Comparison of ENCODE assay signal across 8 cellular contexts in the genomic region with DNA sequence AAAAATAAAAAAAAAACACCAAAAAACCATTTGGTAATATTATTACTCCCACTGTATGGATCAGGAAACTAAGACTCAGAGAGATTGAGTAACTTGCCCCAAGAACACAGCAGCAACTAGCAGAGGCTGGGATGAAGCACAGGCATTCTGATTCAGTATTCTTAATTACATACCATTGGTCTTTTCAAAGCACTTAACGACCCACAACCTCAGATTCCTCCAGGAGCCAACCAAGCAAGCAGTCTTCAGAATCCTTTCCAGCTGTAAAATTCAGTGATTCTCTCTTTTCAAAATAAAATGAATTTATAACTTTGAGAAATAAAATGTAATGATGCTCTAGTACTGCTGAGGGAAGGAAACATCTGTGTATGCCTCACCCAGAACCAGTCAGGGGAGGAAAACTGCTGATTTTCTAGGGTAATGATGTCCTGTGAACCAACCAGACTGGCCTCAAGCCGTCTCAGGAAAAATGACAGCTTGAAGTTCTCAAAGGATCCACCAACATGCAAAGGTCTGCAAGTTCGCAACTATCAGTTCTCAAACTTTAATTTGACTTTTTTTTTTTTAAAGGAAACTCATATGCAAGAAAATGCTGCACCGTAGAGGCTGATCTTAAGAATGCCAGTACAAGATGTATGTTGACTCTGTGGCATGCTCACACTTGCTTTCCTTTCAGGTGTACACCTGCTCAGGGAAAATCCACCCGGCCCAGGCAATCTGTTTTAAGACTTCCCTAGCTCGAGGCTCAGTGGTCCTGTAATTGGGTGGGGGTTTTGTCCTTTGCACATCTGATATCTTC. TPM values are rescaled to one million over a fixed set of nuclear protein-coding genes. Genes with fewer than 3 reads are reported as not detected.
A peak's percentile ranks its signal among the peaks of the same experiment; 100 is the strongest.
DNase-seq lines count a peak whose midpoint lies in the region; ATAC-seq and TF ChIP-seq lines count a peak whose summit lies in the region.

No MANE protein-coding gene starts in this region.

- ATAC-seq in GM21423 (IDR thresholded peaks at IDR 0.05; ENCODE audit: unreplicated experiment) (peak; percentile 9), HG03159 (IDR thresholded peaks at IDR 0.05; ENCODE audit: unreplicated experiment) (no peak)

- no peak for TF ChIP-seq CTCF in Peyer's patch (IDR thresholded peaks at IDR 0.05)
- TF ChIP-seq CTCF in fibroblast of mammary gland (conservative IDR thresholded peaks at IDR 0.05; ENCODE audit: control insufficient read depth, insufficient read depth, low read depth, low read length): no peak

- no peaks in the 10 kb centered on the region for H3K9me3 ChIP-seq in BLaER1 treated with 17β-estradiol and CSF1 and Interleukin-3, amounts not matched to agents 10 nM and 100 nM (replicated peaks in 1 of 11)
- H3K9me3 ChIP-seq in Peyer's patch: no peaks in the 10 kb centered on the region

- peaks cover 0 to 10% (median 0%) of the 10 kb centered on the region in 11 experiments; a peak in 4 of 22 replicates for H4K20me1 ChIP-seq in BLaER1 treated with 17β-estradiol and CSF1 and Interleukin-3, amounts not matched to agents 10 nM and 100 nM

- H3K9ac ChIP-seq in BLaER1 treated with 17β-estradiol and CSF1 and Interleukin-3, amounts not matched to agents 10 nM and 100 nM: peak overlapping the region; percentile 18 to 65 (median 48); a peak in 20 of 22 replicates

- peak overlapping the region; percentile 14 to 61 (median 45); a peak in 15 of 20 replicates for H3K4me3 ChIP-seq in BLaER1 treated with 17β-estradiol and CSF1 and Interleukin-3, amounts not matched to agents 10 nM and 100 nM
- peak overlapping the region; percentile 8 to 49 (median 40) for H3K4me3 ChIP-seq in Peyer's patch
- peak overlapping the region; percentile 41 for H3K4me3 ChIP-seq in fibroblast of mammary gland (ENCODE audit: control insufficient read depth, low read depth, low read length)
- peak overlapping the region in 5 of 7 experiments; percentile 2 to 17 (median 11) for H3K4me3 ChIP-seq in skin epidermis

- peaks cover 0 to under 1% (median 0%) of the 10 kb centered on the region in 11 experiments; a peak in 1 of 22 replicates for H3K27me3 ChIP-seq in BLaER1 treated with 17β-estradiol and CSF1 and Interleukin-3, amounts not matched to agents 10 nM and 100 nM
- no peaks in the 10 kb centered on the region for H3K27me3 ChIP-seq in Peyer's patch

- peak overlapping the region; percentile 9 to 73 (median 59); a peak in 18 of 22 replicates for H3K27ac ChIP-seq in BLaER1 treated with 17β-estradiol and CSF1 and Interleukin-3, amounts not matched to agents 10 nM and 100 nM
- H3K27ac ChIP-seq in Peyer's patch: peak overlapping the region in 3 of 4 donors; percentile 59 to 96 (median 74)
- peak overlapping the region in 19 of 21 experiments; percentile 23 to 86 (median 69) for H3K27ac ChIP-seq in skin epidermis

- peak overlapping the region; percentile 82 to 97 (median 88) for H3K4me2 ChIP-seq in BLaER1 treated with 17β-estradiol and CSF1 and Interleukin-3, amounts not matched to agents 10 nM and 100 nM

- TF ChIP-seq POLR2A in Peyer's patch (IDR thresholded peaks at IDR 0.05): no peak

- peaks cover 82 to 100% (median 95%) of the 10 kb centered on the region in 10 experiments for H3K4me1 ChIP-seq in BLaER1 treated with 17β-estradiol and CSF1 and Interleukin-3, amounts not matched to agents 10 nM and 100 nM
- peaks cover 0 to 57% (median 10%) of the 10 kb centered on the region in 4 donors for H3K4me1 ChIP-seq in Peyer's patch

- no peaks in the 10 kb centered on the region for H3K36me3 ChIP-seq in BLaER1 treated with 17β-estradiol and CSF1 and Interleukin-3, amounts not matched to agents 10 nM and 100 nM
- H3K36me3 ChIP-seq in Peyer's patch: no peaks in the 10 kb centered on the region

- intact Hi-C loops in posterior vena cava (cut with DNase I): loop anchor here (1.0 to 5.0 kb wide), 2 partner anchors 33 to 69 kb away; no protein-coding TSS in a partner anchor

- DNase-seq in Peyer's patch: no peak
- peak; percentile 62 for DNase-seq in fibroblast of mammary gland (ENCODE audit: low read depth)
- DNase-seq in posterior vena cava (ENCODE audit: low spot score): no peak
- DNase-seq in NCI-H774 (lab: John Stamatoyannopoulos, UW): no peak

RNA-seq across cellular contexts. Expression of a gene that starts 9.0 kb away (rescaled TPM):
- total RNA-seq in Peyer's patch: 10 to 100 TPM; 10.2 to 45.4 (median 19.2) TPM
- 10 to 100 TPM; 42.3 to 43.6 TPM for total RNA-seq in posterior vena cava

RNA-seq across cellular contexts. Expression of a gene that starts 41.9 kb away (rescaled TPM):
- total RNA-seq in Peyer's patch (10 to 100 TPM; 29.7 to 49.3 (median 39.5) TPM), posterior vena cava (10 to 100 TPM; 56.1 to 61.8 TPM)
